In genomic region chr1:231241751-231242150, GRCh38 we compare ENCODE assay signal across 8 cellular contexts. TPM values are rescaled to one million over a fixed set of nuclear protein-coding genes. Genes with fewer than 3 reads are reported as not detected.
DNase-seq lines count a peak whose midpoint lies in the region; ATAC-seq and TF ChIP-seq lines count a peak whose summit lies in the region.

No MANE protein-coding gene starts in this region.

- peak overlapping the region; percentile 42 for H3K27ac ChIP-seq in DOHH2 (ENCODE audit: low read depth, low read length)
- peak overlapping the region; percentile 90 for H3K27ac ChIP-seq in left ventricle myocardium inferior (replicated peaks)

- H3K79me2 ChIP-seq in DOHH2 (ENCODE audit: control insufficient read depth, low read length): peaks cover 92% of the 10 kb centered on the region

- peak overlapping the region; percentile 96 for H3K27ac Mint-ChIP-seq in activated naive CD8-positive, alpha-beta T cell

- H3K27me3 ChIP-seq in DOHH2 (ENCODE audit: control insufficient read depth, low read length) (no peaks in the 10 kb centered on the region), left ventricle myocardium inferior (ENCODE audit: low read depth) (no peaks in the 10 kb centered on the region)

- DNase-seq in NAMALWA (ENCODE audit: low spot score) (peak; percentile 56), left ventricle myocardium inferior (no peak), retinal pigment epithelial cell (ENCODE audit: low read depth) (no peak)
- no peak for DNase-seq in stimulated activated CD4-positive, alpha-beta T cell treated with anti-CD3 and anti-CD28 coated beads, Interleukin-12 subunit alpha, Interleukin-12 subunit beta, amount 100 ng/mL, for 4 hours

- no peaks in the 10 kb centered on the region for H3K9me3 Mint-ChIP-seq in activated naive CD8-positive, alpha-beta T cell (ENCODE audit: low read depth)

- no peaks in the 10 kb centered on the region for H3F3A ChIP-seq in DOHH2 (ENCODE audit: control insufficient read depth, insufficient read depth)

- ATAC-seq in GM21528 (IDR thresholded peaks at IDR 0.05; ENCODE audit: low FRiP score, unreplicated experiment): peak; percentile 31
- no peak for ATAC-seq in GM19328 (IDR thresholded peaks at IDR 0.05; ENCODE audit: unreplicated experiment)

- peaks cover 61% of the 10 kb centered on the region for H3K4me1 Mint-ChIP-seq in activated naive CD8-positive, alpha-beta T cell (ENCODE audit: low read depth)

- peak overlapping the region; percentile 82 for H3K4me2 ChIP-seq in DOHH2 (ENCODE audit: low read length)

- peaks cover 20% of the 10 kb centered on the region for H3K36me3 Mint-ChIP-seq in activated naive CD8-positive, alpha-beta T cell

- H3K4me3 Mint-ChIP-seq in activated naive CD8-positive, alpha-beta T cell: peak overlapping the region; percentile 99

- TF ChIP-seq CTCF in DOHH2 (IDR thresholded peaks at IDR 0.05; ENCODE audit: low read depth, low read length, poor library complexity, severe bottlenecking): peak; percentile 48
- no peak for TF ChIP-seq CTCF in left ventricle myocardium inferior (IDR thresholded peaks at IDR 0.05; ENCODE audit: borderline replicate concordance)
- no peak for TF ChIP-seq CTCF in retinal pigment epithelial cell (conservative IDR thresholded peaks at IDR 0.05; ENCODE audit: low read depth, low read length)

- H3K27me3 Mint-ChIP-seq in activated naive CD8-positive, alpha-beta T cell: no peaks in the 10 kb centered on the region

- H3K4me3 ChIP-seq in DOHH2 (ENCODE audit: low read length) (peak overlapping the region; percentile 96), left ventricle myocardium inferior (peak overlapping the region; percentile 89), retinal pigment epithelial cell (ENCODE audit: low read length) (peak overlapping the region; percentile 97)

- peaks cover 29% of the 10 kb centered on the region for H3K4me1 ChIP-seq in DOHH2 (ENCODE audit: control insufficient read depth, low read length)
- H3K4me1 ChIP-seq in left ventricle myocardium inferior: peaks cover 59% of the 10 kb centered on the region

- H3K9me2 ChIP-seq in DOHH2 (replicated peaks; ENCODE audit: control insufficient read depth, low read length): no peaks in the 10 kb centered on the region

- H4K20me1 ChIP-seq in DOHH2 (ENCODE audit: control insufficient read depth, insufficient read depth, low read depth, low read length): peaks cover 15% of the 10 kb centered on the region; the same call in 1 of the 2 replicates

- H3K36me3 ChIP-seq in DOHH2 (ENCODE audit: control insufficient read depth, low read length): peaks cover 62% of the 10 kb centered on the region
- peaks cover 20% of the 10 kb centered on the region for H3K36me3 ChIP-seq in left ventricle myocardium inferior

- H3K9me3 ChIP-seq in DOHH2 (ENCODE audit: control insufficient read depth, insufficient read depth, low read length) (no peaks in the 10 kb centered on the region), left ventricle myocardium inferior (replicated peaks) (no peaks in the 10 kb centered on the region)

- intact Hi-C loops in left ventricle myocardium inferior (cut with micrococcal nuclease): no loop called here

RNA-seq across cellular contexts. Expression of gene GNPAT, which starts 0.7 kb away (rescaled TPM):
- 56.7 TPM for total RNA-seq in left ventricle myocardium inferior
